ENCODE assay signal across 8 cellular contexts in genomic region chr18:35949903-35950627, GRCh38.
A peak's percentile ranks its signal among the peaks of the same experiment; 100 is the strongest.
DNase-seq lines count a peak whose midpoint lies in the region; ATAC-seq and TF ChIP-seq lines count a peak whose summit lies in the region.

No MANE protein-coding gene starts in this region.

- no peaks in the 10 kb centered on the region for H3K4me1 Mint-ChIP-seq in CD8-positive, alpha-beta T cell (ENCODE audit: low read depth)
- peaks cover 14% of the 10 kb centered on the region for H3K4me1 Mint-ChIP-seq in brain

- H3K27ac ChIP-seq in CD8-positive, alpha-beta T cell (ENCODE audit: low read depth, low read length): no peak overlapping the region
- H3K27ac ChIP-seq in gastrocnemius medialis: no peak overlapping the region

- peaks cover 19% of the 10 kb centered on the region for H3K27me3 Mint-ChIP-seq in CD8-positive, alpha-beta T cell (ENCODE audit: low read depth)
- peaks cover 17% of the 10 kb centered on the region for H3K27me3 Mint-ChIP-seq in brain

- H3K4me3 ChIP-seq in CD8-positive, alpha-beta T cell (ENCODE audit: low read depth, low read length): peak overlapping the region; percentile 70
- H3K4me3 ChIP-seq in iPS-15b (ENCODE audit: low read depth, low read length) (peak overlapping the region; percentile 69), gastrocnemius medialis (peak overlapping the region; percentile 57 to 73 (median 68))

- H3K4me3 Mint-ChIP-seq in CD8-positive, alpha-beta T cell: peak overlapping the region; percentile 86
- H3K4me3 Mint-ChIP-seq in brain: peak overlapping the region; percentile 79 to 95 (median 89)

- CTCF ChIA-PET in CD8-positive, alpha-beta T cell (lab: Charles Lee): interaction anchor here (0.6 to 3.0 kb wide), 19 partner anchors 9 to 551 kb away, joined by 3 to 19 read pairs (median 4); partner anchors contain the start of gene RMP24

- POLR2A ChIA-PET in CD8-positive, alpha-beta T cell (lab: Charles Lee): interaction anchor here (0.9 kb wide), 1 partner anchor 23 kb away, joined by 5 read pairs; the partner anchor contains the start of gene RMP24

- H3K4me1 ChIP-seq in CD8-positive, alpha-beta T cell (ENCODE audit: insufficient read depth, low read length): no peaks in the 10 kb centered on the region
- peaks cover 5% of the 10 kb centered on the region for H3K4me1 ChIP-seq in iPS-15b (ENCODE audit: control insufficient read depth, insufficient read depth, low read length)
- peaks cover 5% of the 10 kb centered on the region in 2 donors for H3K4me1 ChIP-seq in gastrocnemius medialis

- in situ Hi-C loops in gastrocnemius medialis (cut with MboI; ENCODE audit: low sequenced_read_pairs in 4 of 4): loop anchor here (5.0 to 25.0 kb wide), 7 partner anchors 188 to 713 kb away; partner anchors contain the start of genes ZNF397 (in 2 of the 4), GALNT1 (in 1 of the 4) and ZNF396 (in 1 of the 4)

- intact Hi-C loops in CD8-positive, alpha-beta T cell (cut with DNase I, micrococcal nuclease): loop anchor here (1.0 to 10.0 kb wide), 9 partner anchors 22 to 719 kb away; partner anchors contain the start of gene RMP24 (in 1 of the 2)
- intact Hi-C loops in gastrocnemius medialis (cut with DNase I; ENCODE audit: low total_unique reads): loop anchor here (1.0 to 2.0 kb wide), 2 partner anchors 193 to 542 kb away; no protein-coding TSS in a partner anchor

- no peak overlapping the region for H3K27ac Mint-ChIP-seq in CD8-positive, alpha-beta T cell
- H3K27ac Mint-ChIP-seq in brain: peak overlapping the region in 1 of 5 experiments; percentile 82

- TF ChIP-seq POLR2A in gastrocnemius medialis (IDR thresholded peaks at IDR 0.05): no peak

- no peaks in the 10 kb centered on the region for H3K9me3 Mint-ChIP-seq in CD8-positive, alpha-beta T cell
- peaks cover 0 to 6% (median 3%) of the 10 kb centered on the region in 5 experiments for H3K9me3 Mint-ChIP-seq in brain

- H3K36me3 ChIP-seq in CD8-positive, alpha-beta T cell (ENCODE audit: insufficient read depth, low read length): no peaks in the 10 kb centered on the region
- H3K36me3 ChIP-seq in iPS-15b (ENCODE audit: control insufficient read depth, insufficient read depth, low read length) (no peaks in the 10 kb centered on the region), gastrocnemius medialis (no peaks in the 10 kb centered on the region)

- H3K9me3 ChIP-seq in CD8-positive, alpha-beta T cell (ENCODE audit: low read length): no peaks in the 10 kb centered on the region
- H3K9me3 ChIP-seq in iPS-15b (ENCODE audit: control insufficient read depth, insufficient read depth, low read length) (no peaks in the 10 kb centered on the region), gastrocnemius medialis (no peaks in the 10 kb centered on the region)

- DNase-seq in CD8-positive, alpha-beta T cell: peak; percentile 18 to 71 (median 39)
- DNase-seq in NCI-H1092 treated with DMSO at 0.1 percent for 48 hours (lab: John Stamatoyannopoulos, UW) (peak; percentile 69), T-helper 9 cell (peak; percentile 32), gastrocnemius medialis (peak in 1 of 2 donors; percentile 23)

- peaks cover 5% of the 10 kb centered on the region for H3K27me3 ChIP-seq in CD8-positive, alpha-beta T cell (ENCODE audit: insufficient read depth, low read length)
- H3K27me3 ChIP-seq in iPS-15b (ENCODE audit: control insufficient read depth, insufficient read depth, low read length) (no peaks in the 10 kb centered on the region), gastrocnemius medialis (peaks cover 0 to 8% (median 0%) of the 10 kb centered on the region in 3 donors)

- H3K9ac ChIP-seq in iPS-15b (ENCODE audit: low read depth, low read length): peak overlapping the region; percentile 84

- TF ChIP-seq CTCF in CD8-positive, alpha-beta T cell (IDR thresholded peaks at IDR 0.05): peak; percentile 96
- TF ChIP-seq CTCF in brain (conservative IDR thresholded peaks at IDR 0.05) (peak; percentile 94 to 96), gastrocnemius medialis (IDR thresholded peaks at IDR 0.05 in 4 of 5, conservative IDR thresholded peaks at IDR 0.05 in 1 of 5) (peak; percentile 82 to 94 (median 85))

- ATAC-seq in CD8-positive, alpha-beta T cell: peak; percentile 93
- peak; percentile 52 for ATAC-seq in GM21515 (IDR thresholded peaks at IDR 0.05; ENCODE audit: unreplicated experiment)
- peak; percentile 70 to 83 for ATAC-seq in gastrocnemius medialis
- ATAC-seq in GM18858 (IDR thresholded peaks at IDR 0.05; ENCODE audit: unreplicated experiment): no peak

- no peaks in the 10 kb centered on the region for H3K36me3 Mint-ChIP-seq in CD8-positive, alpha-beta T cell
- H3K36me3 Mint-ChIP-seq in brain: no peaks in the 10 kb centered on the region
